Comparison of ENCODE assay signal across 1 cellular context in genomic region chr14:98167702-98168101, GRCh38.
TF ChIP-seq lines count a peak whose summit lies in the region.

No MANE protein-coding gene starts in this region.

TF ChIP-seq in WTC11, 78 proteins besides CTCF, POLR2A, EP300 and RAD21 (continued from another document):
- TF ChIP-seq, protein P1, sequence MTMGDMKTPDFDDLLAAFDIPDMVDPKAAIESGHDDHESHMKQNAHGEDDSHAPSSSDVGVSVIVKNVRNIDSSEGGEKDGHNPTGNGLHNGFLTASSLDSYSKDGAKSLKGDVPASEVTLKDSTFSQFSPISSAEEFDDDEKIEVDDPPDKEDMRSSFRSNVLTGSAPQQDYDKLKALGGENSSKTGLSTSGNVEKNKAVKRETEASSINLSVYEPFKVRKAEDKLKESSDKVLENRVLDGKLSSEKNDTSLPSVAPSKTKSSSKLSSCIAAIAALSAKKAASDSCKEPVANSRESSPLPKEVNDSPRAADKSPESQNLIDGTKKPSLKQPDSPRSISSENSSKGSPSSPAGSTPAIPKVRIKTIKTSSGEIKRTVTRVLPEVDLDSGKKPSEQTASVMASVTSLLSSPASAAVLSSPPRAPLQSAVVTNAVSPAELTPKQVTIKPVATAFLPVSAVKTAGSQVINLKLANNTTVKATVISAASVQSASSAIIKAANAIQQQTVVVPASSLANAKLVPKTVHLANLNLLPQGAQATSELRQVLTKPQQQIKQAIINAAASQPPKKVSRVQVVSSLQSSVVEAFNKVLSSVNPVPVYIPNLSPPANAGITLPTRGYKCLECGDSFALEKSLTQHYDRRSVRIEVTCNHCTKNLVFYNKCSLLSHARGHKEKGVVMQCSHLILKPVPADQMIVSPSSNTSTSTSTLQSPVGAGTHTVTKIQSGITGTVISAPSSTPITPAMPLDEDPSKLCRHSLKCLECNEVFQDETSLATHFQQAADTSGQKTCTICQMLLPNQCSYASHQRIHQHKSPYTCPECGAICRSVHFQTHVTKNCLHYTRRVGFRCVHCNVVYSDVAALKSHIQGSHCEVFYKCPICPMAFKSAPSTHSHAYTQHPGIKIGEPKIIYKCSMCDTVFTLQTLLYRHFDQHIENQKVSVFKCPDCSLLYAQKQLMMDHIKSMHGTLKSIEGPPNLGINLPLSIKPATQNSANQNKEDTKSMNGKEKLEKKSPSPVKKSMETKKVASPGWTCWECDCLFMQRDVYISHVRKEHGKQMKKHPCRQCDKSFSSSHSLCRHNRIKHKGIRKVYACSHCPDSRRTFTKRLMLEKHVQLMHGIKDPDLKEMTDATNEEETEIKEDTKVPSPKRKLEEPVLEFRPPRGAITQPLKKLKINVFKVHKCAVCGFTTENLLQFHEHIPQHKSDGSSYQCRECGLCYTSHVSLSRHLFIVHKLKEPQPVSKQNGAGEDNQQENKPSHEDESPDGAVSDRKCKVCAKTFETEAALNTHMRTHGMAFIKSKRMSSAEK (CRISPR knock-in tag; IDR thresholded peaks at IDR 0.05; ENCODE audit: borderline replicate concordance) = no peak
